Comparison of ENCODE assay signal across 1 cellular context in genomic region chr11:104275992-104276391, GRCh38.
TF ChIP-seq lines count a peak whose summit lies in the region.

No MANE protein-coding gene starts in this region.

TF ChIP-seq in HCT116, 20 proteins besides CTCF, POLR2A, EP300 and RAD21:
- TF ChIP-seq SP1 (IDR thresholded peaks at IDR 0.05; ENCODE audit: low read depth) (no peak), EZH2phosphoT487 (IDR thresholded peaks at IDR 0.05; ENCODE audit: borderline replicate concordance) (no peak), POLR2AphosphoS5 (IDR thresholded peaks at IDR 0.05; ENCODE audit: low read depth, low read length) (no peak), ELF1 (IDR thresholded peaks at IDR 0.05; ENCODE audit: borderline replicate concordance, low read depth) (no peak), EGR1 (IDR thresholded peaks at IDR 0.05; ENCODE audit: low read depth) (no peak), SIN3A (IDR thresholded peaks at IDR 0.05; ENCODE audit: low read depth) (no peak), JUND (IDR thresholded peaks at IDR 0.05) (no peak), ZNF274 (IDR thresholded peaks at IDR 0.05; ENCODE audit: low read depth, low read length) (no peak), CBX3 (IDR thresholded peaks at IDR 0.05; ENCODE audit: low read depth) (no peak), REST (IDR thresholded peaks at IDR 0.05; ENCODE audit: low read depth) (no peak), FOSL1 (IDR thresholded peaks at IDR 0.05; ENCODE audit: low read depth) (no peak), ZFX (IDR thresholded peaks at IDR 0.05) (no peak), ZBTB33 (IDR thresholded peaks at IDR 0.05; ENCODE audit: extremely low read depth, insufficient replicate concordance, low read length) (no peak), CEBPB (IDR thresholded peaks at IDR 0.05; ENCODE audit: low read depth) (no peak), SRF (IDR thresholded peaks at IDR 0.05; ENCODE audit: low read depth) (no peak), YY1 (IDR thresholded peaks at IDR 0.05; ENCODE audit: extremely low read depth, insufficient replicate concordance, low read depth, low read length) (no peak)
- TF ChIP-seq, protein P1, sequence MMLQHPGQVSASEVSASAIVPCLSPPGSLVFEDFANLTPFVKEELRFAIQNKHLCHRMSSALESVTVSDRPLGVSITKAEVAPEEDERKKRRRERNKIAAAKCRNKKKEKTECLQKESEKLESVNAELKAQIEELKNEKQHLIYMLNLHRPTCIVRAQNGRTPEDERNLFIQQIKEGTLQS (IDR thresholded peaks at IDR 0.05): no peak
- TF ChIP-seq, protein P2, sequence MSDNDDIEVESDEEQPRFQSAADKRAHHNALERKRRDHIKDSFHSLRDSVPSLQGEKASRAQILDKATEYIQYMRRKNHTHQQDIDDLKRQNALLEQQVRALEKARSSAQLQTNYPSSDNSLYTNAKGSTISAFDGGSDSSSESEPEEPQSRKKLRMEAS (IDR thresholded peaks at IDR 0.05): no peak
